8 cellular contexts compared by ENCODE assay signal in the genomic region with DNA sequence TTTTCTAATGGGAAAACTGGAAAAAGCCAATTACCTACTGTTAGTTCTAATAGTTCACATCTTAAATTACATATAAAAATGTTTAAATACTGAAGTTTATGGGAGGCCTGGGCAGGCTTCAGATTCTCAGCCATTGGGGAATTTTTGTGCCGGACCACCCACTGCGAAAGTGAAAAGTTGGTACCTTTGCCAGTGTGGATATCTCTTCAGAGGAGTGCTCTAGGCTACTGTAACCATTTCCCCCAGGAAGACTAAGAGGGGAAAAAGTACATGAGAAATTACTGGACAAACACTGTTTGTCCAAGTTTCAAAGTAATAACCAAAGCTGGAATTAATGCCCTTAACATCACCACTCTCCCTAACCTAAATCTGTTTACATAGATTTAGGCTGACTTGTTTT. TPM values are rescaled to one million over a fixed set of nuclear protein-coding genes. Genes with fewer than 3 reads are reported as not detected.
"Had no signal": no experiment of that assay in that cellular context is flagged by ENCODE, and none has a peak within 500 bp of the region (broad histone marks: within the 10 kb centered on the region; RNA-seq: fewer than 3 reads in every experiment).

No MANE protein-coding gene starts in this region.

- DNase-seq: GDM1, GF-D8 had no signal

- FAIRE-seq: G401.6, GM12878, GM12892, GM18507, GM19239 had no signal

- H3K4me3 ChIP-seq: GM12878 had no signal

RNA-seq across cellular contexts. Expression of gene PITX2, which starts 20.8 kb away (rescaled TPM):
- total RNA-seq: G401, GM12878 had no signal
- polyA plus RNA-seq: GM12878 had no signal
